In the genomic region with DNA sequence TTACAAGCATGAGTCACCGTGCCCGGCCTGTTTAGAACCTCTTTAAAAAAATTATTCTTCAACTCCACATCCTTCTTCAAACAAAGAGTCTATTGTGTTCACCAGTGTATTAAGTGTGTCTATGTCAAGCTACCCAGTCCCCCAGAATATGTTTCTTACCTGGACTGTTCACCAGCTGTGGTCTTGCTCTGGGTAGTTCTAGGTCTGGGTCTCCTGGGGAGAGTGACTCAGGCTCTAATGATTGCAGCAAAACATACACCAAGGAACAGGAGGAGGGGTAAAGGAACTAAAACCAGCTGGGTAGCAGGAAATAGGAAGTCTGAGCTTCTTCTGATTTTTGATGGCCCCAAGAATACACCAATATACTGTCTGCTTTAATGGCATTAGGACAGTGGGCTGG, we compare ENCODE assay signal across 14 cellular contexts. TPM values are rescaled to one million over a fixed set of nuclear protein-coding genes. Genes with fewer than 3 reads are reported as not detected.
DNase-seq lines count a peak whose midpoint lies in the region; ATAC-seq, FAIRE-seq and TF ChIP-seq lines count a peak whose summit lies in the region.
"Had no signal": no experiment of that assay in that cellular context is flagged by ENCODE, and none has a peak within 500 bp of the region (broad histone marks: within the 10 kb centered on the region; RNA-seq: fewer than 3 reads in every experiment).

FPR1 (minus strand) TSS at position 224 of the 400 bp plus-strand sequence. CDS start 4,884 bp downstream, outside the sequence.

- peaks cover 8% of the 10 kb centered on the region for H3K9me3 Mint-ChIP-seq in natural killer cell treated with Interleukin-12 subunit alpha and Interleukin-12 subunit beta and Interleukin-15 and Interleukin-18, amount 100 ng/mL, for 72 hours
- peaks cover 22% of the 10 kb centered on the region for H3K9me3 Mint-ChIP-seq in activated T-helper 2 cell treated with anti-CD3 and anti-CD28 coated beads, Interferon-gamma antibody, Interleukin-2, Interleukin-4, amounts not matched to agents 10 μg/mL and 5 μg/mL and 100 μg/mL, durations not matched to agents 14 hours and 24 hours and 36 hours
- H3K9me3 Mint-ChIP-seq: CD8-positive, alpha-beta T cell; stimulated activated naive CD8-positive, alpha-beta T cell treated with anti-CD3 and anti-CD28 coated beads, Interleukin-15, Interleukin-2, amounts not matched to agents 100 ng/mL and 50 ng/mL, for 24 hours had no signal

- H3K4me1 Mint-ChIP-seq in natural killer cell treated with Interleukin-12 subunit alpha and Interleukin-12 subunit beta and Interleukin-15 and Interleukin-18, amount 100 ng/mL, for 72 hours (ENCODE audit: low read depth in 2 of 2) = no peaks in the 10 kb centered on the region
- no peaks in the 10 kb centered on the region for H3K4me1 Mint-ChIP-seq in activated T-helper 2 cell treated with anti-CD3 and anti-CD28 coated beads, Interferon-gamma antibody, Interleukin-2, Interleukin-4, amounts not matched to agents 10 μg/mL and 5 μg/mL and 100 μg/mL, durations not matched to agents 14 hours and 24 hours and 36 hours (ENCODE audit: low read depth)
- H3K4me1 Mint-ChIP-seq: activated CD4-positive, alpha-beta T cell treated with anti-CD3 and anti-CD28 coated beads, Interleukin-2, amount 10 ng/mL, durations not matched to agents 7 days and 5 days had no signal

- H3K9ac ChIP-seq in BLaER1 treated with 17β-estradiol and CSF1 and Interleukin-3, amounts not matched to agents 10 nM and 100 nM = peak within 1 kb of the TSS in 10 of 11 experiments; percentile 22 to 75 (median 42); a peak in 10 of 22 replicates

- H3K27me3 ChIP-seq in BLaER1 treated with 17β-estradiol and CSF1 and Interleukin-3, amounts not matched to agents 10 nM and 100 nM = no peaks in the 10 kb centered on the region
- H3K27me3 ChIP-seq in Peyer's patch (no peaks in the 10 kb centered on the region), ovary (no peaks in the 10 kb centered on the region)
- H3K27me3 ChIP-seq: ascending aorta had no signal

- no peak within 1 kb of the TSS for H3K27ac Mint-ChIP-seq in natural killer cell treated with Interleukin-12 subunit alpha and Interleukin-12 subunit beta and Interleukin-15 and Interleukin-18, amount 100 ng/mL, for 72 hours
- no peak within 1 kb of the TSS for H3K27ac Mint-ChIP-seq in activated T-helper 2 cell treated with anti-CD3 and anti-CD28 coated beads, Interferon-gamma antibody, Interleukin-2, Interleukin-4, amounts not matched to agents 10 μg/mL and 5 μg/mL and 100 μg/mL, durations not matched to agents 14 hours and 24 hours and 36 hours
- H3K27ac Mint-ChIP-seq: activated CD4-positive, alpha-beta T cell treated with anti-CD3 and anti-CD28 coated beads, Interleukin-2, amount 10 ng/mL, durations not matched to agents 7 days and 5 days; CD8-positive, alpha-beta T cell; stimulated activated naive CD8-positive, alpha-beta T cell treated with anti-CD3 and anti-CD28 coated beads, Interleukin-15, Interleukin-2, amounts not matched to agents 100 ng/mL and 50 ng/mL, for 24 hours had no signal

- peak within 1 kb of the TSS in 5 of 10 experiments; percentile 3 to 63 (median 35); a peak in 8 of 20 replicates for H3K4me3 ChIP-seq in BLaER1 treated with 17β-estradiol and CSF1 and Interleukin-3, amounts not matched to agents 10 nM and 100 nM
- H3K4me3 ChIP-seq in Peyer's patch (no peak within 1 kb of the TSS), ovary (no peak within 1 kb of the TSS)

- H3K27ac ChIP-seq in BLaER1 treated with 17β-estradiol and CSF1 and Interleukin-3, amounts not matched to agents 10 nM and 100 nM = peak within 1 kb of the TSS; percentile 65 to 94 (median 76)
- H3K27ac ChIP-seq in Peyer's patch (no peak within 1 kb of the TSS), ovary (no peak within 1 kb of the TSS)
- H3K27ac ChIP-seq: ascending aorta had no signal

- no peak for TF ChIP-seq EP300 in ovary (IDR thresholded peaks at IDR 0.05)

- peaks cover 0 to 54% (median 4%) of the 10 kb centered on the region in 11 experiments; a peak in 12 of 22 replicates for H3K9me3 ChIP-seq in BLaER1 treated with 17β-estradiol and CSF1 and Interleukin-3, amounts not matched to agents 10 nM and 100 nM (replicated peaks in 1 of 11)
- H3K9me3 ChIP-seq in Peyer's patch = peaks cover 0 to 3% (median 0%) of the 10 kb centered on the region in 4 donors
- H3K9me3 ChIP-seq in ovary = no peaks in the 10 kb centered on the region
- H3K9me3 ChIP-seq: ascending aorta had no signal

- intact Hi-C loops in ovary (cut with DNase I) = no loop called here
- intact Hi-C loops in activated T-helper 2 cell treated with anti-CD3 and anti-CD28 coated beads, Interferon-gamma antibody, Interleukin-2, Interleukin-4, amounts not matched to agents 10 μg/mL and 5 μg/mL and 100 μg/mL, durations not matched to agents 14 hours and 24 hours and 36 hours (cut with micrococcal nuclease) = no loop called here

- H3K4me1 ChIP-seq in BLaER1 treated with 17β-estradiol and CSF1 and Interleukin-3, amounts not matched to agents 10 nM and 100 nM = peaks cover 11 to 91% (median 39%) of the 10 kb centered on the region in 10 experiments
- H3K4me1 ChIP-seq in Peyer's patch (no peaks in the 10 kb centered on the region), ovary (ENCODE audit: insufficient read depth) (no peaks in the 10 kb centered on the region)
- H3K4me1 ChIP-seq: ascending aorta had no signal

- ATAC-seq in natural killer cell treated with Interleukin-12 subunit alpha and Interleukin-12 subunit beta and Interleukin-15 and Interleukin-18, amount 100 ng/mL, for 72 hours = no peak
- ATAC-seq in HG03097 (IDR thresholded peaks at IDR 0.05; ENCODE audit: low FRiP score, unreplicated experiment) = no peak
- ATAC-seq: CD8-positive, alpha-beta T cell had no signal

- TF ChIP-seq CTCF in Peyer's patch (IDR thresholded peaks at IDR 0.05) = no peak
- no peak for TF ChIP-seq CTCF in ovary (IDR thresholded peaks at IDR 0.05)

- peak within 1 kb of the TSS; percentile 13 for H3K4me3 Mint-ChIP-seq in natural killer cell treated with Interleukin-12 subunit alpha and Interleukin-12 subunit beta and Interleukin-15 and Interleukin-18, amount 100 ng/mL, for 72 hours
- no peak within 1 kb of the TSS for H3K4me3 Mint-ChIP-seq in activated T-helper 2 cell treated with anti-CD3 and anti-CD28 coated beads, Interferon-gamma antibody, Interleukin-2, Interleukin-4, amounts not matched to agents 10 μg/mL and 5 μg/mL and 100 μg/mL, durations not matched to agents 14 hours and 24 hours and 36 hours (ENCODE audit: low read depth)
- H3K4me3 Mint-ChIP-seq: activated CD4-positive, alpha-beta T cell treated with anti-CD3 and anti-CD28 coated beads, Interleukin-2, amount 10 ng/mL, durations not matched to agents 7 days and 5 days; CD8-positive, alpha-beta T cell; stimulated activated naive CD8-positive, alpha-beta T cell treated with anti-CD3 and anti-CD28 coated beads, Interleukin-15, Interleukin-2, amounts not matched to agents 100 ng/mL and 50 ng/mL, for 24 hours had no signal

- H3K36me3 ChIP-seq in BLaER1 treated with 17β-estradiol and CSF1 and Interleukin-3, amounts not matched to agents 10 nM and 100 nM = peaks cover 0 to 38% (median 0%) of the 10 kb centered on the region in 11 experiments; a peak in 5 of 22 replicates
- H3K36me3 ChIP-seq in Peyer's patch (no peaks in the 10 kb centered on the region), ovary (no peaks in the 10 kb centered on the region)
- H3K36me3 ChIP-seq: ascending aorta had no signal

- WGBS in ovary, 3 donors = 87 to 92% (median 87%) methylated on average over 2 of the region's 2 CpGs

- peak within 1 kb of the TSS; percentile 32 to 97 (median 70) for H3K4me2 ChIP-seq in BLaER1 treated with 17β-estradiol and CSF1 and Interleukin-3, amounts not matched to agents 10 nM and 100 nM

- H3K27me3 Mint-ChIP-seq in natural killer cell treated with Interleukin-12 subunit alpha and Interleukin-12 subunit beta and Interleukin-15 and Interleukin-18, amount 100 ng/mL, for 72 hours = peaks cover 14 to 18% of the 10 kb centered on the region in 2 donors
- no peaks in the 10 kb centered on the region for H3K27me3 Mint-ChIP-seq in activated T-helper 2 cell treated with anti-CD3 and anti-CD28 coated beads, Interferon-gamma antibody, Interleukin-2, Interleukin-4, amounts not matched to agents 10 μg/mL and 5 μg/mL and 100 μg/mL, durations not matched to agents 14 hours and 24 hours and 36 hours (ENCODE audit: low read depth)
- H3K27me3 Mint-ChIP-seq: activated CD4-positive, alpha-beta T cell treated with anti-CD3 and anti-CD28 coated beads, Interleukin-2, amount 10 ng/mL, durations not matched to agents 7 days and 5 days had no signal

- TF ChIP-seq POLR2A in Peyer's patch (IDR thresholded peaks at IDR 0.05) = no peak
- no peak for TF ChIP-seq POLR2A in ovary (IDR thresholded peaks at IDR 0.05)

- DNase-seq in RCC 7860 (ENCODE audit: low spot score) = peak; percentile 95
- peak; percentile 20 for DNase-seq in fibroblast of peridontal ligament (ENCODE audit: extremely low read depth)
- DNase-seq in natural killer cell treated with Interleukin-12 subunit alpha and Interleukin-12 subunit beta and Interleukin-15 and Interleukin-18, amount 100 ng/mL, for 72 hours (ENCODE audit: low spot score) = no peak
- DNase-seq in Peyer's patch = no peak
- DNase-seq in ovary = no peak
- DNase-seq in activated T-helper 2 cell treated with anti-CD3 and anti-CD28 coated beads, Interferon-gamma antibody, Interleukin-2, Interleukin-4, amounts not matched to agents 10 μg/mL and 5 μg/mL and 100 μg/mL, durations not matched to agents 14 hours and 24 hours and 36 hours (ENCODE audit: low spot score) = no peak
- DNase-seq: activated CD4-positive, alpha-beta T cell treated with anti-CD3 and anti-CD28 coated beads, Interleukin-2, amount 10 ng/mL, durations not matched to agents 7 days and 5 days; CD8-positive, alpha-beta T cell; NK-92 treated with Interleukin-12 subunit alpha and Interleukin-12 subunit beta, amount 100 ng/mL, for 24 hours; retina had no signal

- peaks cover 5% of the 10 kb centered on the region for H3K36me3 Mint-ChIP-seq in natural killer cell treated with Interleukin-12 subunit alpha and Interleukin-12 subunit beta and Interleukin-15 and Interleukin-18, amount 100 ng/mL, for 72 hours
- no peaks in the 10 kb centered on the region for H3K36me3 Mint-ChIP-seq in activated T-helper 2 cell treated with anti-CD3 and anti-CD28 coated beads, Interferon-gamma antibody, Interleukin-2, Interleukin-4, amounts not matched to agents 10 μg/mL and 5 μg/mL and 100 μg/mL, durations not matched to agents 14 hours and 24 hours and 36 hours (ENCODE audit: low read depth)
- H3K36me3 Mint-ChIP-seq: CD8-positive, alpha-beta T cell had no signal

- FAIRE-seq in RCC 7860 (lab: Jason Lieb, UNC) = peak; percentile 91

- peaks cover 0 to 19% (median 0%) of the 10 kb centered on the region in 11 experiments; a peak in 2 of 22 replicates for H4K20me1 ChIP-seq in BLaER1 treated with 17β-estradiol and CSF1 and Interleukin-3, amounts not matched to agents 10 nM and 100 nM

RNA-seq across cellular contexts. Expression of gene FPR1, which starts in this region (rescaled TPM):
- under 1 TPM in 1 of 2 donors, not detected in 1; 0.69 TPM for total RNA-seq in natural killer cell treated with Interleukin-12 subunit alpha and Interleukin-12 subunit beta and Interleukin-15 and Interleukin-18, amount 100 ng/mL, for 72 hours
- total RNA-seq in Peyer's patch = 1 to 10 TPM; 1.6 to 5.8 (median 2.6) TPM
- 10 to 100 TPM in 1 of 7 donors, 1 to 10 TPM in 6; 1.8 to 18.2 (median 3.6) TPM for total RNA-seq in ovary
- 10 to 100 TPM in 1 of 2 donors, 1 to 10 TPM in 1; 1.1 to 11.0 TPM for polyA plus RNA-seq in ovary
- not detected in 2 replicates for total RNA-seq in activated T-helper 2 cell treated with anti-CD3 and anti-CD28 coated beads, Interferon-gamma antibody, Interleukin-2, Interleukin-4, amounts not matched to agents 10 μg/mL and 5 μg/mL and 100 μg/mL, durations not matched to agents 14 hours and 24 hours and 36 hours
- total RNA-seq: activated CD4-positive, alpha-beta T cell treated with anti-CD3 and anti-CD28 coated beads, Interleukin-2, amount 10 ng/mL, durations not matched to agents 7 days and 5 days; CD8-positive, alpha-beta T cell had no signal

Comparison
In these comparisons a context has a peak if more than half of its experiments do, and no peak if none do; other contexts are left out.
1. H3K27ac ChIP-seq: peak in BLaER1 treated with 17β-estradiol and CSF1 and Interleukin-3, amounts not matched to agents 10 nM and 100 nM (11 of 11); none in Peyer's patch (0 of 4) and ovary (0 of 2).
2. DNase-seq: peak in RCC 7860 (single experiment) and fibroblast of peridontal ligament (single experiment); none in natural killer cell treated with Interleukin-12 subunit alpha and Interleukin-12 subunit beta and Interleukin-15 and Interleukin-18, amount 100 ng/mL, for 72 hours (single experiment), Peyer's patch (0 of 3), ovary (0 of 5) and activated T-helper 2 cell treated with anti-CD3 and anti-CD28 coated beads, Interferon-gamma antibody, Interleukin-2, Interleukin-4, amounts not matched to agents 10 μg/mL and 5 μg/mL and 100 μg/mL, durations not matched to agents 14 hours and 24 hours and 36 hours (single experiment).